Comparison of ENCODE assay signal across 23 cellular contexts in genomic region chr7:11743016-11743415, GRCh38.
DNase-seq lines count a peak whose midpoint lies in the region; ATAC-seq, FAIRE-seq and TF ChIP-seq lines count a peak whose summit lies in the region.
"Had no signal": no experiment of that assay in that cellular context is flagged by ENCODE, and none has a peak within 500 bp of the region (broad histone marks: within the 10 kb centered on the region; RNA-seq: fewer than 3 reads in every experiment).

No MANE protein-coding gene starts in this region.

- DNase-seq in H54 (ENCODE audit: insufficient read length, low spot score) (no peak), LNCaP clone FGC (ENCODE audit: low read depth) (peak; percentile 50), Panc1 (ENCODE audit: low read depth, low spot score) (no peak), posterior cingulate gyrus (no peak), GF-D8 (lab: John Stamatoyannopoulos, UW) (no peak), EL (no peak)
- DNase-seq: AML-193; Caco-2; Calu3; CD4-positive, alpha-beta T cell; CD8-positive, alpha-beta T cell; DMS79 treated with DMSO at 0.1 percent for 48 hours; GDM1 had no signal

- peaks cover 11% of the 10 kb centered on the region; the same call in 1 of the 2 replicates for H3K4me1 ChIP-seq in Panc1 (ENCODE audit: control insufficient read depth, insufficient read depth, low read length)
- H3K4me1 ChIP-seq: BLaER1 treated with 17β-estradiol and CSF1 and Interleukin-3, amounts not matched to agents 10 nM and 100 nM; Caco-2 had no signal

- no TSS peak for BruUV-seq in Panc1 (replicated peaks; lab: Mats Ljungman, UMichigan)

- FAIRE-seq in H54 (lab: Jason Lieb, UNC) = peak; percentile 48
- FAIRE-seq: A549, D721Med, GM12891, GM19239 had no signal

- H3K27me3 ChIP-seq in Panc1 (ENCODE audit: control insufficient read depth, insufficient read depth, low read length) (no peaks in the 10 kb centered on the region), neural cell (ENCODE audit: insufficient read depth, low read depth, low read length) (no peaks in the 10 kb centered on the region)
- H3K27me3 ChIP-seq: BLaER1 treated with 17β-estradiol and CSF1 and Interleukin-3, amounts not matched to agents 10 nM and 100 nM had no signal

- H3K4me2 ChIP-seq in neural cell (ENCODE audit: low read length) = peak overlapping the region; percentile 60
- H3K4me2 ChIP-seq: BLaER1 treated with 17β-estradiol and CSF1 and Interleukin-3, amounts not matched to agents 10 nM and 100 nM had no signal

- POLR2A ChIA-PET in Panc1 (lab: Charles Lee) = no interaction called here

- TF ChIP-seq CTCF in LNCaP clone FGC (IDR thresholded peaks at IDR 0.05; ENCODE audit: control insufficient read depth, extremely low read depth, insufficient read depth) = no peak
- TF ChIP-seq CTCF in Panc1 (IDR thresholded peaks at IDR 0.05) = no peak
- TF ChIP-seq CTCF in neural cell (IDR thresholded peaks at IDR 0.05; ENCODE audit: poor library complexity, severe bottlenecking) = no peak

- no peaks in the 10 kb centered on the region for H3K9me2 ChIP-seq in neural cell (ENCODE audit: insufficient read depth, low read length)

- H3K9me3 ChIP-seq in Panc1 (ENCODE audit: control insufficient read depth, insufficient read depth, low read depth, low read length) (peaks cover 13% of the 10 kb centered on the region; the same call in 1 of the 2 replicates), neural cell (ENCODE audit: low read length) (no peaks in the 10 kb centered on the region)
- H3K9me3 ChIP-seq: A549, Caco-2 had no signal

- no peak for TF ChIP-seq RAD21 in neural cell (conservative IDR thresholded peaks at IDR 0.05)

- H3K27ac Mint-ChIP-seq in stimulated activated memory B cell treated with anti-CD40 and anti-IgM and Interleukin-4, amounts not matched to agents 10 μg/mL and 1 μg/mL and 100 μg/mL, for 72 hours = no peak overlapping the region
- H3K27ac Mint-ChIP-seq: B cell; CD4-positive, alpha-beta T cell; CD8-positive, alpha-beta T cell had no signal

- ATAC-seq in Panc1 = no peak
- no peak for ATAC-seq in stimulated activated memory B cell treated with anti-CD40 and anti-IgM and Interleukin-4, amounts not matched to agents 10 μg/mL and 1 μg/mL and 100 μg/mL, for 72 hours
- ATAC-seq: CD8-positive, alpha-beta T cell had no signal

- no peak for TF ChIP-seq EP300 in neural cell (conservative IDR thresholded peaks at IDR 0.05; ENCODE audit: poor library complexity, severe bottlenecking)

- peaks cover 6% of the 10 kb centered on the region for H3F3A ChIP-seq in neural cell (ENCODE audit: insufficient read depth, low read length, poor library complexity, severe bottlenecking)

- no peak for TF ChIP-seq POLR2A in H54 (IDR thresholded peaks at IDR 0.05; ENCODE audit: low read depth, low read length)

- H3K4me3 Mint-ChIP-seq in stimulated activated memory B cell treated with anti-CD40 and anti-IgM and Interleukin-4, amounts not matched to agents 10 μg/mL and 1 μg/mL and 100 μg/mL, for 72 hours = no peak overlapping the region
- H3K4me3 Mint-ChIP-seq: B cell; CD4-positive, alpha-beta T cell; CD8-positive, alpha-beta T cell had no signal

- H3K9me3 Mint-ChIP-seq in stimulated activated memory B cell treated with anti-CD40 and anti-IgM and Interleukin-4, amounts not matched to agents 10 μg/mL and 1 μg/mL and 100 μg/mL, for 72 hours = peaks cover 7% of the 10 kb centered on the region
- H3K9me3 Mint-ChIP-seq: CD4-positive, alpha-beta T cell; CD8-positive, alpha-beta T cell had no signal

- no peaks in the 10 kb centered on the region for H3K4me1 Mint-ChIP-seq in stimulated activated memory B cell treated with anti-CD40 and anti-IgM and Interleukin-4, amounts not matched to agents 10 μg/mL and 1 μg/mL and 100 μg/mL, for 72 hours
- H3K4me1 Mint-ChIP-seq: B cell had no signal

- H3K9ac ChIP-seq in neural cell (ENCODE audit: low read length) = peak overlapping the region; percentile 6
- H3K9ac ChIP-seq: BLaER1 treated with 17β-estradiol and CSF1 and Interleukin-3, amounts not matched to agents 10 nM and 100 nM had no signal

- in situ Hi-C loops in Panc1 (cut with HindIII; ENCODE audit: low pct_unique_long_range_greater_than_20kb, low sequenced_read_pairs) = no loop called here

- no peaks in the 10 kb centered on the region for H4K20me1 ChIP-seq in neural cell (ENCODE audit: insufficient read depth)
- H4K20me1 ChIP-seq: BLaER1 treated with 17β-estradiol and CSF1 and Interleukin-3, amounts not matched to agents 10 nM and 100 nM had no signal

- CTCF ChIA-PET in Panc1 (lab: Charles Lee) = no interaction called here

- no peak overlapping the region for H3K4me3 ChIP-seq in LNCaP clone FGC (ENCODE audit: low read depth, low read length)
- no peak overlapping the region for H3K4me3 ChIP-seq in Panc1 (ENCODE audit: low read depth in 2 of 2, low read length in 2 of 2)
- peak overlapping the region; percentile 47 for H3K4me3 ChIP-seq in neural cell (ENCODE audit: low read length)
- H3K4me3 ChIP-seq: A549; BLaER1 treated with 17β-estradiol and CSF1 and Interleukin-3, amounts not matched to agents 10 nM and 100 nM had no signal

- intact Hi-C loops in Panc1 (cut with micrococcal nuclease; ENCODE audit: unreplicated experiment) = no loop called here
- intact Hi-C loops in posterior cingulate gyrus (cut with DNase I) = no loop called here

- H3K27me3 Mint-ChIP-seq in stimulated activated memory B cell treated with anti-CD40 and anti-IgM and Interleukin-4, amounts not matched to agents 10 μg/mL and 1 μg/mL and 100 μg/mL, for 72 hours = no peaks in the 10 kb centered on the region
- H3K27me3 Mint-ChIP-seq: B cell; CD4-positive, alpha-beta T cell had no signal

- no peaks in the 10 kb centered on the region for H3K36me3 Mint-ChIP-seq in stimulated activated memory B cell treated with anti-CD40 and anti-IgM and Interleukin-4, amounts not matched to agents 10 μg/mL and 1 μg/mL and 100 μg/mL, for 72 hours
- H3K36me3 Mint-ChIP-seq: CD8-positive, alpha-beta T cell had no signal

- no peaks in the 10 kb centered on the region for H3K79me2 ChIP-seq in neural cell (replicated peaks; ENCODE audit: insufficient read depth, low read length)

- no peak overlapping the region for H2AFZ ChIP-seq in neural cell (ENCODE audit: low read depth, low read length)

- H3K36me3 ChIP-seq in Panc1 (ENCODE audit: control insufficient read depth, insufficient read depth, low read length) = no peaks in the 10 kb centered on the region
- H3K36me3 ChIP-seq in neural cell (ENCODE audit: insufficient read depth, low read length) = no peaks in the 10 kb centered on the region
- H3K36me3 ChIP-seq: BLaER1 treated with 17β-estradiol and CSF1 and Interleukin-3, amounts not matched to agents 10 nM and 100 nM had no signal

- H3K27ac ChIP-seq in Panc1 (ENCODE audit: low read length) = peak overlapping the region; percentile 85
- H3K27ac ChIP-seq in neural cell (ENCODE audit: low read length) = peak overlapping the region; percentile 83
- H3K27ac ChIP-seq: 22Rv1; A549; BLaER1 treated with 17β-estradiol and CSF1 and Interleukin-3, amounts not matched to agents 10 nM and 100 nM; C4-2B had no signal

TF ChIP-seq in neural cell, 6 proteins besides CTCF, POLR2A, EP300 and RAD21:
- TF ChIP-seq MXI1 (conservative IDR thresholded peaks at IDR 0.05; ENCODE audit: poor library complexity, severe bottlenecking) (no peak), EZH2 (IDR thresholded peaks at IDR 0.05; ENCODE audit: borderline replicate concordance, insufficient read depth, low read length, poor library complexity, severe bottlenecking) (no peak), REST (IDR thresholded peaks at IDR 0.05; ENCODE audit: borderline replicate concordance) (no peak), SMC3 (conservative IDR thresholded peaks at IDR 0.05; ENCODE audit: poor library complexity) (no peak), POLR2AphosphoS5 (IDR thresholded peaks at IDR 0.05) (no peak), TAF1 (IDR thresholded peaks at IDR 0.05; ENCODE audit: low read depth) (no peak)
